1 cellular context compared by ENCODE assay signal in the genomic region with DNA sequence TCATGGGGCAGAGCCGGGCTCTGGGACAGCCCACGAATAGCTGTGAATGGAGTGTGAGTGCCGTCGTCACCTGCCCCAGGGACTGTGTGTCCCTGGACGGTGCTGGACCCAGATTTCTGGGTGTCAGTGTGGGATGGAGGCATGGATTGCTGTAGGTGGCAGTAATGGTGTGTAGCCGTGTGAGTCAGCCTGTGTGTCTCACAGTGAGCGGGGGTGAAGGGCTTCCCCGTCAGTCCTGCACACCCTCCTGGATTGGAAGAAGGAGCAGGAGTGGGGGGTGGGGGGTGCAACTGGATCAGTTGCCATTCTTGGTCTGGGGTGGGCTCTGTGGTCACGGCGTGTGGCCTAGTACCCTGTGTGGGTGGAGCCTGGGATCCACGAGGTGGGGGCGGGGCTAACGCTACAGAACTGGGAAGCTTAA.
TF ChIP-seq lines count a peak whose summit lies in the region.

No MANE protein-coding gene starts in this region.

TF ChIP-seq in GM23338, 12 proteins besides CTCF, POLR2A, EP300 and RAD21:
- TF ChIP-seq, protein P1, sequence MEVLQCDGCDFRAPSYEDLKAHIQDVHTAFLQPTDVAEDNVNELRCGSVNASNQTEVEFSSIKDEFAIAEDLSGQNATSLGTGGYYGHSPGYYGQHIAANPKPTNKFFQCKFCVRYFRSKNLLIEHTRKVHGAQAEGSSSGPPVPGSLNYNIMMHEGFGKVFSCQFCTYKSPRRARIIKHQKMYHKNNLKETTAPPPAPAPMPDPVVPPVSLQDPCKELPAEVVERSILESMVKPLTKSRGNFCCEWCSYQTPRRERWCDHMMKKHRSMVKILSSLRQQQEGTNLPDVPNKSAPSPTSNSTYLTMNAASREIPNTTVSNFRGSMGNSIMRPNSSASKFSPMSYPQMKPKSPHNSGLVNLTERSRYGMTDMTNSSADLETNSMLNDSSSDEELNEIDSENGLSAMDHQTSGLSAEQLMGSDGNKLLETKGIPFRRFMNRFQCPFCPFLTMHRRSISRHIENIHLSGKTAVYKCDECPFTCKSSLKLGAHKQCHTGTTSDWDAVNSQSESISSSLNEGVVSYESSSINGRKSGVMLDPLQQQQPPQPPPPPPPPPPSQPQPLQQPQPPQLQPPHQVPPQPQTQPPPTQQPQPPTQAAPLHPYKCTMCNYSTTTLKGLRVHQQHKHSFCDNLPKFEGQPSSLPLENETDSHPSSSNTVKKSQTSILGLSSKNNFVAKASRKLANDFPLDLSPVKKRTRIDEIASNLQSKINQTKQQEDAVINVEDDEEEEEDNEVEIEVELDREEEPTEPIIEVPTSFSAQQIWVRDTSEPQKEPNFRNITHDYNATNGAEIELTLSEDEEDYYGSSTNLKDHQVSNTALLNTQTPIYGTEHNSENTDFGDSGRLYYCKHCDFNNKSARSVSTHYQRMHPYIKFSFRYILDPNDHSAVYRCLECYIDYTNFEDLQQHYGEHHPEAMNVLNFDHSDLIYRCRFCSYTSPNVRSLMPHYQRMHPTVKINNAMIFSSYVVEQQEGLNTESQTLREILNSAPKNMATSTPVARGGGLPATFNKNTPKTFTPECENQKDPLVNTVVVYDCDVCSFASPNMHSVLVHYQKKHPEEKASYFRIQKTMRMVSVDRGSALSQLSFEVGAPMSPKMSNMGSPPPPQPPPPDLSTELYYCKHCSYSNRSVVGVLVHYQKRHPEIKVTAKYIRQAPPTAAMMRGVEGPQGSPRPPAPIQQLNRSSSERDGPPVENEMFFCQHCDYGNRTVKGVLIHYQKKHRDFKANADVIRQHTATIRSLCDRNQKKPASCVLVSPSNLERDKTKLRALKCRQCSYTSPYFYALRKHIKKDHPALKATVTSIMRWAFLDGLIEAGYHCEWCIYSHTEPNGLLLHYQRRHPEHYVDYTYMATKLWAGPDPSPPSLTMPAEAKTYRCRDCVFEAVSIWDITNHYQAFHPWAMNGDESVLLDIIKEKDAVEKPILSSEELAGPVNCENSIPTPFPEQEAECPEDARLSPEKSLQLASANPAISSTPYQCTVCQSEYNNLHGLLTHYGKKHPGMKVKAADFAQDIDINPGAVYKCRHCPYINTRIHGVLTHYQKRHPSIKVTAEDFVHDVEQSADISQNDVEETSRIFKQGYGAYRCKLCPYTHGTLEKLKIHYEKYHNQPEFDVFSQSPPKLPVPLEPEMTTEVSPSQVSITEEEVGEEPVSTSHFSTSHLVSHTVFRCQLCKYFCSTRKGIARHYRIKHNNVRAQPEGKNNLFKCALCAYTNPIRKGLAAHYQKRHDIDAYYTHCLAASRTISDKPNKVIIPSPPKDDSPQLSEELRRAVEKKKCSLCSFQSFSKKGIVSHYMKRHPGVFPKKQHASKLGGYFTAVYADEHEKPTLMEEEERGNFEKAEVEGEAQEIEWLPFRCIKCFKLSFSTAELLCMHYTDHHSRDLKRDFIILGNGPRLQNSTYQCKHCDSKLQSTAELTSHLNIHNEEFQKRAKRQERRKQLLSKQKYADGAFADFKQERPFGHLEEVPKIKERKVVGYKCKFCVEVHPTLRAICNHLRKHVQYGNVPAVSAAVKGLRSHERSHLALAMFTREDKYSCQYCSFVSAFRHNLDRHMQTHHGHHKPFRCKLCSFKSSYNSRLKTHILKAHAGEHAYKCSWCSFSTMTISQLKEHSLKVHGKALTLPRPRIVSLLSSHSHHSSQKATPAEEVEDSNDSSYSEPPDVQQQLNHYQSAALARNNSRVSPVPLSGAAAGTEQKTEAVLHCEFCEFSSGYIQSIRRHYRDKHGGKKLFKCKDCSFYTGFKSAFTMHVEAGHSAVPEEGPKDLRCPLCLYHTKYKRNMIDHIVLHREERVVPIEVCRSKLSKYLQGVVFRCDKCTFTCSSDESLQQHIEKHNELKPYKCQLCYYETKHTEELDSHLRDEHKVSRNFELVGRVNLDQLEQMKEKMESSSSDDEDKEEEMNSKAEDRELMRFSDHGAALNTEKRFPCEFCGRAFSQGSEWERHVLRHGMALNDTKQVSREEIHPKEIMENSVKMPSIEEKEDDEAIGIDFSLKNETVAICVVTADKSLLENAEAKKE (CRISPR knock-in tag; IDR thresholded peaks at IDR 0.05) = no peak
- TF ChIP-seq STAT1 (IDR thresholded peaks at IDR 0.05; ENCODE audit: unreplicated experiment) (no peak), NANOG (IDR thresholded peaks at IDR 0.05; ENCODE audit: borderline replicate concordance) (no peak), JUNB (IDR thresholded peaks at IDR 0.05; ENCODE audit: unreplicated experiment) (no peak), CREB1 (CRISPR knock-in tag; IDR thresholded peaks at IDR 0.05; ENCODE audit: low read depth) (no peak), EZH2 (IDR thresholded peaks at IDR 0.05; ENCODE audit: low read depth, unreplicated experiment) (no peak), ZNF331 (CRISPR knock-in tag; IDR thresholded peaks at IDR 0.05; ENCODE audit: low read depth) (no peak), ZNF114 (CRISPR knock-in tag; IDR thresholded peaks at IDR 0.05) (no peak), POLR2AphosphoS5 (IDR thresholded peaks at IDR 0.05; ENCODE audit: low read depth) (no peak), EZH2phosphoT487 (IDR thresholded peaks at IDR 0.05; ENCODE audit: unreplicated experiment) (no peak)
- TF ChIP-seq, protein P2, sequence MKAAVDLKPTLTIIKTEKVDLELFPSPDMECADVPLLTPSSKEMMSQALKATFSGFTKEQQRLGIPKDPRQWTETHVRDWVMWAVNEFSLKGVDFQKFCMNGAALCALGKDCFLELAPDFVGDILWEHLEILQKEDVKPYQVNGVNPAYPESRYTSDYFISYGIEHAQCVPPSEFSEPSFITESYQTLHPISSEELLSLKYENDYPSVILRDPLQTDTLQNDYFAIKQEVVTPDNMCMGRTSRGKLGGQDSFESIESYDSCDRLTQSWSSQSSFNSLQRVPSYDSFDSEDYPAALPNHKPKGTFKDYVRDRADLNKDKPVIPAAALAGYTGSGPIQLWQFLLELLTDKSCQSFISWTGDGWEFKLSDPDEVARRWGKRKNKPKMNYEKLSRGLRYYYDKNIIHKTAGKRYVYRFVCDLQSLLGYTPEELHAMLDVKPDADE (IDR thresholded peaks at IDR 0.05) = no peak
- TF ChIP-seq, protein P3, sequence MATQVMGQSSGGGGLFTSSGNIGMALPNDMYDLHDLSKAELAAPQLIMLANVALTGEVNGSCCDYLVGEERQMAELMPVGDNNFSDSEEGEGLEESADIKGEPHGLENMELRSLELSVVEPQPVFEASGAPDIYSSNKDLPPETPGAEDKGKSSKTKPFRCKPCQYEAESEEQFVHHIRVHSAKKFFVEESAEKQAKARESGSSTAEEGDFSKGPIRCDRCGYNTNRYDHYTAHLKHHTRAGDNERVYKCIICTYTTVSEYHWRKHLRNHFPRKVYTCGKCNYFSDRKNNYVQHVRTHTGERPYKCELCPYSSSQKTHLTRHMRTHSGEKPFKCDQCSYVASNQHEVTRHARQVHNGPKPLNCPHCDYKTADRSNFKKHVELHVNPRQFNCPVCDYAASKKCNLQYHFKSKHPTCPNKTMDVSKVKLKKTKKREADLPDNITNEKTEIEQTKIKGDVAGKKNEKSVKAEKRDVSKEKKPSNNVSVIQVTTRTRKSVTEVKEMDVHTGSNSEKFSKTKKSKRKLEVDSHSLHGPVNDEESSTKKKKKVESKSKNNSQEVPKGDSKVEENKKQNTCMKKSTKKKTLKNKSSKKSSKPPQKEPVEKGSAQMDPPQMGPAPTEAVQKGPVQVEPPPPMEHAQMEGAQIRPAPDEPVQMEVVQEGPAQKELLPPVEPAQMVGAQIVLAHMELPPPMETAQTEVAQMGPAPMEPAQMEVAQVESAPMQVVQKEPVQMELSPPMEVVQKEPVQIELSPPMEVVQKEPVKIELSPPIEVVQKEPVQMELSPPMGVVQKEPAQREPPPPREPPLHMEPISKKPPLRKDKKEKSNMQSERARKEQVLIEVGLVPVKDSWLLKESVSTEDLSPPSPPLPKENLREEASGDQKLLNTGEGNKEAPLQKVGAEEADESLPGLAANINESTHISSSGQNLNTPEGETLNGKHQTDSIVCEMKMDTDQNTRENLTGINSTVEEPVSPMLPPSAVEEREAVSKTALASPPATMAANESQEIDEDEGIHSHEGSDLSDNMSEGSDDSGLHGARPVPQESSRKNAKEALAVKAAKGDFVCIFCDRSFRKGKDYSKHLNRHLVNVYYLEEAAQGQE (IDR thresholded peaks at IDR 0.05; ENCODE audit: unreplicated experiment) = no peak
